In genomic region chrX:4484266-4484665, GRCh38 we compare ENCODE assay signal across 26 cellular contexts.
"Had no signal": no experiment of that assay in that cellular context is flagged by ENCODE, and none has a peak within 500 bp of the region (broad histone marks: within the 10 kb centered on the region; RNA-seq: fewer than 3 reads in every experiment).

No MANE protein-coding gene starts in this region.

- H3K27me3 ChIP-seq: ascending aorta, body of pancreas, SJSA1 had no signal

- ATAC-seq: activated naive CD4-positive, alpha-beta T cell treated with anti-CD3 and anti-CD28 coated beads, Interleukin-2, amount 50 U/mL, for 72 hours; activated naive CD8-positive, alpha-beta T cell treated with anti-CD3 and anti-CD28 coated beads, Interleukin-2, amount 50 U/mL, for 24 hours; activated T-cell treated with anti-CD3 and anti-CD28 coated beads, Interleukin-2, amount 50 U/mL, for 4 hours; body of pancreas; SK-N-SH treated with all-trans-retinoic acid at 6 μM for 48 hours had no signal

- H3K27ac Mint-ChIP-seq: activated B cell treated with CpG ODN at 0.5 μM for 24 hours; activated CD4-positive, alpha-beta T cell treated with anti-CD3 and anti-CD28 coated beads, Interleukin-2, amount 10 ng/mL, durations not matched to agents 24 days and 14 days; activated naive CD4-positive, alpha-beta T cell treated with anti-CD3 and anti-CD28 coated beads, Interleukin-2, amount 50 U/mL, for 72 hours; activated naive CD8-positive, alpha-beta T cell treated with anti-CD3 and anti-CD28 coated beads, Interleukin-2, amount 50 U/mL, for 24 hours had no signal

- H3K4me1 ChIP-seq: ascending aorta, body of pancreas, SJSA1 had no signal

- H3K4me3 ChIP-seq: ascending aorta, body of pancreas, SJSA1 had no signal

- H3K36me3 ChIP-seq: ascending aorta, SJSA1 had no signal

- H3K27ac ChIP-seq: ascending aorta, body of pancreas, SJSA1 had no signal

- H3K9me3 ChIP-seq: ascending aorta, body of pancreas, SJSA1 had no signal

- DNase-seq: activated B cell treated with CpG ODN at 0.5 μM for 24 hours; activated CD4-positive, alpha-beta T cell treated with anti-CD3 and anti-CD28 coated beads for 1 hour; activated CD4-positive, alpha-beta T cell treated with anti-CD3 and anti-CD28 coated beads, Interleukin-2, amount 10 ng/mL, durations not matched to agents 24 days and 14 days; activated CD4-positive, alpha-beta T cell treated with anti-CD3 and anti-CD28 coated beads, Interleukin-2, amount 50 U/mL, for 48 hours; activated CD8-positive, alpha-beta memory T cell treated with anti-CD3 and anti-CD28 coated beads for 24 hours; activated effector memory CD4-positive, alpha-beta T cell treated with anti-CD3 and anti-CD28 coated beads, Interleukin-2, amount 50 U/mL, for 16 hours; activated naive CD4-positive, alpha-beta T cell treated with Interleukin-2 at 50 U/mL for 16 hours; activated naive CD8-positive, alpha-beta T cell treated with anti-CD3 and anti-CD28 coated beads, Interleukin-2, amount 50 U/mL, for 24 hours; activated T-cell treated with anti-CD3 and anti-CD28 coated beads, Interleukin-2, amount 50 U/mL, for 4 hours; amniotic stem cell; body of pancreas; central memory CD4-positive, alpha-beta T cell; Kasumi-1; NCI-H1105 treated with DMSO at 0.1 percent for 48 hours; NCI-H1436 treated with DMSO at 0.1 percent for 48 hours; NCI-H187; NCI-H345; NCI-H510A; NCI-H526 treated with DMSO at 0.1 percent for 48 hours; NCI-H82; SHP77; SW 1271 had no signal

- H3K4me1 Mint-ChIP-seq: activated B cell treated with CpG ODN at 0.5 μM for 24 hours; activated CD4-positive, alpha-beta T cell treated with anti-CD3 and anti-CD28 coated beads, Interleukin-2, amount 10 ng/mL, durations not matched to agents 24 days and 14 days; activated naive CD8-positive, alpha-beta T cell treated with anti-CD3 and anti-CD28 coated beads, Interleukin-2, amount 50 U/mL, for 24 hours had no signal

- H3K36me3 Mint-ChIP-seq: activated naive CD4-positive, alpha-beta T cell treated with anti-CD3 and anti-CD28 coated beads, Interleukin-2, amount 50 U/mL, for 72 hours had no signal

- H3K9me3 Mint-ChIP-seq: activated naive CD4-positive, alpha-beta T cell treated with anti-CD3 and anti-CD28 coated beads, Interleukin-2, amount 50 U/mL, for 72 hours; activated naive CD8-positive, alpha-beta T cell treated with anti-CD3 and anti-CD28 coated beads, Interleukin-2, amount 50 U/mL, for 24 hours had no signal

- H3K27me3 Mint-ChIP-seq: activated B cell treated with CpG ODN at 0.5 μM for 24 hours; activated CD4-positive, alpha-beta T cell treated with anti-CD3 and anti-CD28 coated beads, Interleukin-2, amount 10 ng/mL, durations not matched to agents 24 days and 14 days; activated naive CD8-positive, alpha-beta T cell treated with anti-CD3 and anti-CD28 coated beads, Interleukin-2, amount 50 U/mL, for 24 hours had no signal

- H3K4me3 Mint-ChIP-seq: activated B cell treated with CpG ODN at 0.5 μM for 24 hours; activated CD4-positive, alpha-beta T cell treated with anti-CD3 and anti-CD28 coated beads, Interleukin-2, amount 10 ng/mL, durations not matched to agents 24 days and 14 days; activated naive CD8-positive, alpha-beta T cell treated with anti-CD3 and anti-CD28 coated beads, Interleukin-2, amount 50 U/mL, for 24 hours; activated T-cell treated with anti-CD3 and anti-CD28 coated beads, Interleukin-2, amount 50 U/mL, for 4 hours had no signal
